ENCODE assay signal across 8 cellular contexts in genomic region chr19:36418287-36419001, GRCh38. TPM values are rescaled to one million over a fixed set of nuclear protein-coding genes. Genes with fewer than 3 reads are reported as not detected.
DNase-seq lines count a peak whose midpoint lies in the region; ATAC-seq, FAIRE-seq and TF ChIP-seq lines count a peak whose summit lies in the region.

Gene ZFP82 (minus strand): TSS chr19:36418644. CDS start chr19:36409789, 8,855 bp downstream.

- no peak for TF ChIP-seq EP300 in A549 (IDR thresholded peaks at IDR 0.05)
- no peak for TF ChIP-seq EP300 in esophagus muscularis mucosa (IDR thresholded peaks at IDR 0.05)

- CTCF ChIA-PET in A549 (lab: Yijun Ruan, JAX), result interaction anchor here (0.6 to 1.0 kb wide), 2 partner anchors 14 to 24 kb away, joined by 3 to 4 read pairs; no protein-coding TSS in a partner anchor

- peaks cover 99% of the 10 kb centered on the region for H3K9me3 ChIP-seq in A549
- H3K9me3 ChIP-seq in esophagus muscularis mucosa, result no peaks in the 10 kb centered on the region

- POLR2A ChIA-PET in A549 (lab: Yijun Ruan, JAX), result no interaction called here

- FAIRE-seq in A549 (lab: Jason Lieb, UNC), result no peak

- peaks cover 24% of the 10 kb centered on the region for H3K27me3 Mint-ChIP-seq in activated T-cell treated with anti-CD3 and anti-CD28 coated beads, Interleukin-2, amount 50 U/mL, for 24 hours

- H3K4me2 ChIP-seq in A549, result peak within 1 kb of the TSS; percentile 74

- no peaks in the 10 kb centered on the region for H3K4me1 ChIP-seq in A549
- H3K4me1 ChIP-seq in esophagus muscularis mucosa, result peaks cover 16 to 41% (median 25%) of the 10 kb centered on the region in 4 donors

- peak; percentile 87 to 97 for ATAC-seq in A549
- peak; percentile 86 for ATAC-seq in GM18907 (IDR thresholded peaks at IDR 0.05; ENCODE audit: unreplicated experiment)
- peak; percentile 91 for ATAC-seq in HG03439 (IDR thresholded peaks at IDR 0.05; ENCODE audit: unreplicated experiment)

- 42% methylated on average over 60 of the region's 70 CpGs for WGBS in A549 (ENCODE audit: missing lambda C conversion rate)
- under 1% methylated on average over 23 of the region's 70 CpGs for WGBS in esophagus muscularis mucosa

- H3K4me1 Mint-ChIP-seq in activated T-cell treated with anti-CD3 and anti-CD28 coated beads, Interleukin-2, amount 50 U/mL, for 24 hours (ENCODE audit: low read depth), result peaks cover 25% of the 10 kb centered on the region

- DNase-seq in A549 (ENCODE audit: low read depth in 1 of 2, low spot score in 1 of 2) (peak; percentile 63 to 89), NOMO-1 treated with dmso at 0.1 percent for 144 hours (lab: John Stamatoyannopoulos, UW; ENCODE audit: unreplicated experiment) (peak; percentile 44), esophagus muscularis mucosa (ENCODE audit: extremely low spot score) (peak; percentile 92), myocyte (ENCODE audit: low read depth) (peak; percentile 66)
- peak; percentile 89 for DNase-seq in activated T-cell treated with anti-CD3 and anti-CD28 coated beads, Interleukin-2, amount 50 U/mL, for 24 hours
- peak; percentile 51 for DNase-seq in stimulated activated CD8-positive, alpha-beta memory T cell treated with anti-CD3 and anti-CD28 coated beads, Interleukin-7, amount 100 ng/mL, for 24 hours (ENCODE audit: low read depth)

- H3K36me3 ChIP-seq in esophagus muscularis mucosa, result peaks cover 0 to 5% (median 0%) of the 10 kb centered on the region in 4 donors

- TF ChIP-seq POLR2A in A549 (IDR thresholded peaks at IDR 0.05; ENCODE audit: low read length) (peak; percentile 59), esophagus muscularis mucosa (IDR thresholded peaks at IDR 0.05; ENCODE audit: low read depth) (no peak)

- H3K36me3 Mint-ChIP-seq in activated T-cell treated with anti-CD3 and anti-CD28 coated beads, Interleukin-2, amount 50 U/mL, for 24 hours (ENCODE audit: low read depth), result peaks cover 70% of the 10 kb centered on the region

- H3K9me3 Mint-ChIP-seq in activated T-cell treated with anti-CD3 and anti-CD28 coated beads, Interleukin-2, amount 50 U/mL, for 24 hours, result peaks cover 42% of the 10 kb centered on the region

- H3K27ac Mint-ChIP-seq in activated T-cell treated with anti-CD3 and anti-CD28 coated beads, Interleukin-2, amount 50 U/mL, for 24 hours, result peak within 1 kb of the TSS; percentile 94

- peak within 1 kb of the TSS; percentile 89 for H3K4me3 Mint-ChIP-seq in activated T-cell treated with anti-CD3 and anti-CD28 coated beads, Interleukin-2, amount 50 U/mL, for 24 hours

- TF ChIP-seq CTCF in A549 (IDR thresholded peaks at IDR 0.05) (no peak), esophagus muscularis mucosa (IDR thresholded peaks at IDR 0.05) (no peak)

- TF ChIP-seq RAD21 in A549 (conservative IDR thresholded peaks at IDR 0.05 in 1 of 2, IDR thresholded peaks at IDR 0.05 in 1 of 2), result no peak

- intact Hi-C loops in esophagus muscularis mucosa (cut with DNase I), result no loop called here

- H3K4me3 ChIP-seq in A549 (peak within 1 kb of the TSS; percentile 66), esophagus muscularis mucosa (peak within 1 kb of the TSS; percentile 77 to 88 (median 80))

- peaks cover 0 to 8% (median 0%) of the 10 kb centered on the region in 4 donors for H3K27me3 ChIP-seq in esophagus muscularis mucosa

- H3K27ac ChIP-seq in A549, result peak within 1 kb of the TSS; percentile 80 to 82
- peak within 1 kb of the TSS; percentile 90 to 93 (median 92) for H3K27ac ChIP-seq in esophagus muscularis mucosa (replicated peaks in 1 of 4)

TF ChIP-seq in A549, 52 proteins besides CTCF, POLR2A, EP300 and RAD21:
- TF ChIP-seq BHLHE40 (IDR thresholded peaks at IDR 0.05; ENCODE audit: low read depth, low read length), result no peak
- TF ChIP-seq HDAC2 (IDR thresholded peaks at IDR 0.05), result no peak
- TF ChIP-seq BCL3 (IDR thresholded peaks at IDR 0.05), result peak; percentile 18; the same call in 1 of the 3 replicates
- 0 out of 2 replicates have a peak, but pooled peaks have one; percentile 29 for TF ChIP-seq PHF8 (IDR thresholded peaks at IDR 0.05; ENCODE audit: borderline replicate concordance, low read depth)
- peak; percentile 52; the same call in 1 of the 2 replicates for TF ChIP-seq HOXB13 (CRISPR knock-in tag; IDR thresholded peaks at IDR 0.05; ENCODE audit: low read depth)
- TF ChIP-seq MAX (IDR thresholded peaks at IDR 0.05), result peak; percentile 91; the same call in 1 of the 2 replicates
- TF ChIP-seq JUN (IDR thresholded peaks at IDR 0.05), result peak in 1 of 2 experiments; percentile 22; a peak in 1 of 5 replicates
- TF ChIP-seq E2F6 (IDR thresholded peaks at IDR 0.05; ENCODE audit: borderline replicate concordance, low read depth), result 0 out of 2 replicates have a peak, but pooled peaks have one; percentile 73
TF ChIP-seq in A549: peak in this region for 6.

RNA-seq across cellular contexts. Expression of gene ZFP82, which starts in this region (rescaled TPM):
- polyA plus RNA-seq in A549 (2011; rRNA removed), result 5.9 and 6.7 TPM in 2 replicates
- polyA plus RNA-seq in A549 (2012; cell fraction: cytosol; rRNA removed), result 0.91 and 1.2 TPM in 2 replicates
- polyA plus RNA-seq in A549 (2012; cell fraction: nucleus; rRNA removed), result 0.66 and 1.2 TPM in 2 replicates
- 3.1 to 3.7 TPM (median 3.7 TPM) in 3 replicates for polyA plus RNA-seq in A549 (2017; fragmentation: RNase III; extraction: RNeasy Plus Mini Kit Qiagen cat#74134 plus additional on column Dnase treatment)
- polyA minus RNA-seq in A549 (2011; rRNA and poly(A)+ RNA removed), result 4.1 and 4.2 TPM in 2 replicates
- total RNA-seq in esophagus muscularis mucosa, result 1 to 10 TPM; 3.5 to 6.0 (median 5.8) TPM
- total RNA-seq in myocyte, result 2.2 and 3.1 TPM in 2 replicates
- 2.4 TPM for polyA plus RNA-seq in myocyte (2012)

Comparison
In these comparisons a context has a peak if more than half of its experiments do, and no peak if none do; other contexts are left out.
1. Peak in every context shown above with its lines: DNase-seq, ATAC-seq, H3K4me3 ChIP-seq and H3K27ac ChIP-seq.